In the genomic region with DNA sequence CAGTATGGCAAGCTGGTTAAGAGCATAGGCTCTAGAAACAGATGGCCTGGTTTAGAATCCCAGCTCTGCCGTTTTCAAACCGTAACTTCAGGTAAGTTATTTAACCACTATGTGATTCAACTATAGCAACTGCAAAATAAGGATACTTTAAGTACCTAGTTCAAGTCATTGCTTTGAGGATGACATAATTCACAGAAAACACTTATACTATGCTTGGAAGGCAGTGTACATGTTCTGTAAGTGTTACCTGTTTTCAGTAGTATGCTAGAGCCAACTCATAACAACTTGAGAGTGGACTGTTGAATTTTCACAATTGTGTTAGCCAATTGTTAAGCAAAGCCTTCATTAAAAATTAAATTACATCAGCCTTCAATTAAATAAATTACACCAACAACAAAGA, we compare ENCODE assay signal across 19 cellular contexts.
"Had no signal": no experiment of that assay in that cellular context is flagged by ENCODE, and none has a peak within 500 bp of the region (broad histone marks: within the 10 kb centered on the region; RNA-seq: fewer than 3 reads in every experiment).

No MANE protein-coding gene starts in this region.

- H3K4me1 ChIP-seq: colonic mucosa, prostate gland, testis, upper lobe of right lung had no signal

- ATAC-seq: activated T-cell treated with anti-CD3 and anti-CD28 coated beads, Interleukin-2, amount 50 U/mL, for 72 hours; natural killer cell treated with Interleukin-12 subunit alpha and Interleukin-12 subunit beta and Interleukin-15 and Interleukin-18, amount 100 ng/mL, for 72 hours; T-cell; upper lobe of right lung had no signal

- DNase-seq: activated CD4-positive, alpha-beta memory T cell treated with anti-CD3 and anti-CD28 coated beads for 36 hours; activated naive CD8-positive, alpha-beta T cell treated with anti-CD3 and anti-CD28 coated beads, Interleukin-2, amount 10 ng/mL, durations not matched to agents 7 days and 5 days; activated T-cell treated with anti-CD3 and anti-CD28 coated beads, Interleukin-2, amount 50 U/mL, for 72 hours; aorta; colonic mucosa; effector CD4-positive, alpha-beta T cell; foreskin melanocyte; occipital lobe; sigmoid colon; stimulated activated CD4-positive, alpha-beta T cell treated with anti-CD3 and anti-CD28 coated beads, Interleukin-12 subunit alpha, Interleukin-12 subunit beta, amount 100 ng/mL, for 4 hours; stimulated activated naive CD4-positive, alpha-beta T cell treated with Interleukin-2 at 50 U/mL for 16 hours; T-cell; T1000; testis; upper lobe of right lung had no signal

- H3K9me3 ChIP-seq: colonic mucosa, prostate gland, sigmoid colon, testis, upper lobe of right lung had no signal

- H3K36me3 ChIP-seq: colonic mucosa, prostate gland, sigmoid colon, upper lobe of right lung had no signal

- H3K27ac ChIP-seq: colonic mucosa, prostate gland, testis, upper lobe of right lung had no signal

- H3K27me3 ChIP-seq: colonic mucosa, sigmoid colon, testis, upper lobe of right lung had no signal

- H3K4me3 ChIP-seq: colonic mucosa, prostate gland, sigmoid colon, testis, upper lobe of right lung had no signal

- FAIRE-seq: bronchial epithelial cell, keratinocyte had no signal
